ENCODE assay signal across 8 cellular contexts in genomic region chr4:38670939-38671593, GRCh38. TPM values are rescaled to one million over a fixed set of nuclear protein-coding genes. Genes with fewer than 3 reads are reported as not detected.
A peak's percentile ranks its signal among the peaks of the same experiment; 100 is the strongest.
DNase-seq lines count a peak whose midpoint lies in the region; ATAC-seq, FAIRE-seq and TF ChIP-seq lines count a peak whose summit lies in the region.

No MANE protein-coding gene starts in this region.

- ATAC-seq in HG02759 (IDR thresholded peaks at IDR 0.05; ENCODE audit: unreplicated experiment), result peak; percentile 49
- ATAC-seq in HG03457 (IDR thresholded peaks at IDR 0.05; ENCODE audit: unreplicated experiment), result no peak

- H3K4me3 Mint-ChIP-seq in astrocyte (ENCODE audit: unreplicated experiment), result no peak overlapping the region
- H3K4me3 Mint-ChIP-seq in nephron, result peak overlapping the region in 2 of 3 experiments; percentile 2 to 38

- no peaks in the 10 kb centered on the region for H3K27me3 ChIP-seq in astrocyte (ENCODE audit: insufficient read depth, low read length)

- no peak overlapping the region for H3K4me3 ChIP-seq in astrocyte (ENCODE audit: insufficient read depth, low read depth, low read length)

- DNase-seq in GF-D8 (lab: John Stamatoyannopoulos, UW), result peak; percentile 11
- DNase-seq in astrocyte (ENCODE audit: low read depth), result no peak
- no peak for DNase-seq in activated effector memory CD4-positive, alpha-beta T cell treated with anti-CD3 and anti-CD28 coated beads, Interleukin-2, amount 50 U/mL, for 16 hours
- no peak for DNase-seq in GOT3 (lab: John Stamatoyannopoulos, UW)
- no peak for DNase-seq in HK-2 (ENCODE audit: unreplicated experiment)

- H3K4me1 Mint-ChIP-seq in astrocyte (ENCODE audit: low read depth, unreplicated experiment), result peaks cover 82% of the 10 kb centered on the region
- peaks cover 91% of the 10 kb centered on the region for H3K4me1 Mint-ChIP-seq in nephron

- peaks cover 2% of the 10 kb centered on the region for H3K36me3 ChIP-seq in astrocyte (ENCODE audit: insufficient read depth, low read length)

- no peaks in the 10 kb centered on the region for H3K9me3 ChIP-seq in astrocyte (ENCODE audit: insufficient read depth, low read depth, low read length)

- H3K4me1 ChIP-seq in astrocyte (ENCODE audit: insufficient read depth, low read length), result peaks cover 84% of the 10 kb centered on the region

- FAIRE-seq in astrocyte (lab: Jason Lieb, UNC), result no peak

- peak overlapping the region; percentile 12 for H3K9ac ChIP-seq in astrocyte (ENCODE audit: low read length)

- H3K27me3 Mint-ChIP-seq in astrocyte (ENCODE audit: low read depth, unreplicated experiment) (no peaks in the 10 kb centered on the region), nephron (ENCODE audit: low read depth) (no peaks in the 10 kb centered on the region)

- peaks cover 59% of the 10 kb centered on the region for H4K20me1 ChIP-seq in astrocyte (ENCODE audit: insufficient read depth, low read length)

- H3K27ac Mint-ChIP-seq in astrocyte (ENCODE audit: unreplicated experiment) (peak overlapping the region; percentile 35), nephron (peak overlapping the region; percentile 71 to 90 (median 90))

- H3K27ac ChIP-seq in astrocyte (ENCODE audit: low read depth, low read length), result no peak overlapping the region

- TF ChIP-seq CTCF in astrocyte (IDR thresholded peaks at IDR 0.05; ENCODE audit: insufficient read depth, low read depth, low read length) (no peak), nephron (IDR thresholded peaks at IDR 0.05; ENCODE audit: unreplicated experiment in 3 of 3) (no peak)

- no peaks in the 10 kb centered on the region for H3K36me3 Mint-ChIP-seq in astrocyte (ENCODE audit: low read depth, unreplicated experiment)
- no peaks in the 10 kb centered on the region for H3K36me3 Mint-ChIP-seq in nephron (ENCODE audit: low read depth)

- H2AFZ ChIP-seq in astrocyte (ENCODE audit: low read depth, low read length), result no peak overlapping the region

- no peaks in the 10 kb centered on the region for H3K9me3 Mint-ChIP-seq in astrocyte (ENCODE audit: unreplicated experiment)
- no peaks in the 10 kb centered on the region for H3K9me3 Mint-ChIP-seq in nephron

- peak overlapping the region; percentile 18 for H3K4me2 ChIP-seq in astrocyte (ENCODE audit: low read length)

- peaks cover 98% of the 10 kb centered on the region for H3K79me2 ChIP-seq in astrocyte (ENCODE audit: insufficient read depth, low read length)

RNA-seq across cellular contexts. Expression of gene KLF3, which starts 7.1 kb away (rescaled TPM):
- total RNA-seq in astrocyte, result 35.9 and 40.8 TPM in 2 replicates
